In genomic region chr1:78676347-78676982, GRCh38 we compare ENCODE assay signal across 8 cellular contexts. TPM values are rescaled to one million over a fixed set of nuclear protein-coding genes. Genes with fewer than 3 reads are reported as not detected.
DNase-seq lines count a peak whose midpoint lies in the region; ATAC-seq and TF ChIP-seq lines count a peak whose summit lies in the region.

No MANE protein-coding gene starts in this region.

- H2BK120ac ChIP-seq in mesendoderm (ENCODE audit: low read depth, low read length): no peak overlapping the region

- no peak overlapping the region for H4K5ac ChIP-seq in mesendoderm (ENCODE audit: low read length)

- no peaks in the 10 kb centered on the region for H3K36me3 ChIP-seq in mesendoderm (ENCODE audit: control insufficient read depth, insufficient read depth, low read length)

- no peak overlapping the region for H3K4ac ChIP-seq in mesendoderm (ENCODE audit: low read depth, low read length)

- H3K79me1 ChIP-seq in mesendoderm (ENCODE audit: low read length): no peaks in the 10 kb centered on the region

- no peak overlapping the region for H2BK5ac ChIP-seq in mesendoderm (ENCODE audit: low read length)

- no peaks in the 10 kb centered on the region for H3K4me1 ChIP-seq in mesendoderm (ENCODE audit: control insufficient read depth, low read depth, low read length)

- WGBS in mesendoderm (ENCODE audit: extremely low coverage, insufficient coverage, low lambda C conversion rate): 100% methylated on average over 2 of the region's 9 CpGs

- H4K8ac ChIP-seq in mesendoderm (ENCODE audit: low read depth, low read length): no peak overlapping the region

- H3K18ac ChIP-seq in mesendoderm (ENCODE audit: low read length): no peak overlapping the region

- H2BK15ac ChIP-seq in mesendoderm (replicated peaks; ENCODE audit: low read depth): no peak overlapping the region

- DNase-seq in AG04449 (ENCODE audit: low read depth, low spot score) (peak; percentile 12), GM12864 (ENCODE audit: low read depth) (peak; percentile 48), MV-4-11 (lab: John Stamatoyannopoulos, UW) (peak; percentile 41), T-helper 9 cell (peak; percentile 52), dermis blood vessel endothelial cell (peak; percentile 89), mesendoderm (peak; percentile 49)
- DNase-seq in stimulated activated naive CD8-positive, alpha-beta T cell treated with anti-CD3 and anti-CD28 coated beads, Interleukin-15, Interleukin-2, amounts not matched to agents 100 U/mL and 50 U/mL, for 24 hours: peak; percentile 62

- no peaks in the 10 kb centered on the region for H3K79me2 ChIP-seq in mesendoderm (ENCODE audit: control insufficient read depth, insufficient read depth, low read length)

- CTCF ChIA-PET in AG04449 (lab: Yijun Ruan, JAX): interaction anchor here (0.7 to 4.4 kb wide), 32 partner anchors 9 to 549 kb away, joined by 3 to 43 read pairs (median 4); partner anchors contain the start of genes IFI44 and IFI44L

- H3K27ac ChIP-seq in mesendoderm (ENCODE audit: low read depth, low read length): no peak overlapping the region

- H3K4me3 ChIP-seq in AG04449 (ENCODE audit: low read depth, low read length): no peak overlapping the region
- H3K4me3 ChIP-seq in GM12864 (ENCODE audit: low read depth, low read length): no peak overlapping the region
- no peak overlapping the region for H3K4me3 ChIP-seq in mesendoderm (ENCODE audit: low read length)

- no peak overlapping the region for H3K4me2 ChIP-seq in mesendoderm (ENCODE audit: low read length)

- no peak overlapping the region for H3K23ac ChIP-seq in mesendoderm (ENCODE audit: low read length)

- no peak overlapping the region for H3K9ac ChIP-seq in mesendoderm (ENCODE audit: low read length)

- TF ChIP-seq CTCF in AG04449 (IDR thresholded peaks at IDR 0.05; ENCODE audit: insufficient read depth, low read length, missing control alignments) (peak; percentile 37), GM12864 (IDR thresholded peaks at IDR 0.05; ENCODE audit: low read depth, low read length, missing control alignments) (peak; percentile 52)

- no peak overlapping the region for H2AK5ac ChIP-seq in mesendoderm (ENCODE audit: low read length)

- no peak overlapping the region for H3K56ac ChIP-seq in mesendoderm (ENCODE audit: low read length)

- POLR2A ChIA-PET in AG04449 (lab: Yijun Ruan, JAX): no interaction called here

- no peak for ATAC-seq in stimulated activated naive CD8-positive, alpha-beta T cell treated with anti-CD3 and anti-CD28 coated beads, Interleukin-15, Interleukin-2, amounts not matched to agents 100 U/mL and 50 U/mL, for 24 hours
- ATAC-seq in GM21737 (IDR thresholded peaks at IDR 0.05; ENCODE audit: unreplicated experiment): no peak

- H3K27me3 ChIP-seq in mesendoderm (ENCODE audit: insufficient read depth, low read length, poor library complexity): no peaks in the 10 kb centered on the region

RNA-seq across cellular contexts. Expression of gene IFI44, which starts 26.8 kb away (rescaled TPM):
- total RNA-seq in dermis blood vessel endothelial cell: 9.5 and 17.3 TPM in 2 replicates
- not detected for polyA plus RNA-seq in mesendoderm (2013, experiment 1 of 2)
- not detected for polyA plus RNA-seq in mesendoderm (2013, experiment 2 of 2)

RNA-seq across cellular contexts. Expression of gene IFI44L, which starts 56.2 kb away (rescaled TPM):
- total RNA-seq in dermis blood vessel endothelial cell: 0.51 and 1.7 TPM in 2 replicates
- polyA plus RNA-seq in mesendoderm (2013, experiment 1 of 2): not detected
- polyA plus RNA-seq in mesendoderm (2013, experiment 2 of 2): not detected

Comparison
In these comparisons a context has a peak if more than half of its experiments do, and no peak if none do; other contexts are left out.
1. DNase-seq: peak in every context shown above with its lines; median percentile 89 in dermis blood vessel endothelial cell; 62 in stimulated activated naive CD8-positive, alpha-beta T cell treated with anti-CD3 and anti-CD28 coated beads, Interleukin-15, Interleukin-2, amounts not matched to agents 100 U/mL and 50 U/mL, for 24 hours; 52 in T-helper 9 cell; 49 in mesendoderm; 48 in GM12864; 41 in MV-4-11; 12 in AG04449.